ENCODE assay signal across 8 cellular contexts in genomic region chr6:43096451-43097097, GRCh38. TPM values are rescaled to one million over a fixed set of nuclear protein-coding genes. Genes with fewer than 3 reads are reported as not detected.
DNase-seq lines count a peak whose midpoint lies in the region; ATAC-seq and TF ChIP-seq lines count a peak whose summit lies in the region.
"Had no signal": no experiment of that assay in that cellular context is flagged by ENCODE, and none has a peak within 500 bp of the region (broad histone marks: within the 10 kb centered on the region; RNA-seq: fewer than 3 reads in every experiment).

No MANE protein-coding gene starts in this region.

- TF ChIP-seq EP300 in upper lobe of left lung (IDR thresholded peaks at IDR 0.05), result no peak

- H3K9me3 ChIP-seq in HCT116 (ENCODE audit: control insufficient read depth in 1 of 2, insufficient read depth in 1 of 2, low read depth in 1 of 2, low read length in 2 of 2) (no peaks in the 10 kb centered on the region), upper lobe of left lung (no peaks in the 10 kb centered on the region)

- CTCF ChIA-PET in HCT116 (lab: Charles Lee), result interaction anchor here (1.6 kb wide), 1 partner anchor 47 kb away, joined by 3 read pairs; no protein-coding TSS in a partner anchor

- RAD21 ChIA-PET in HCT116 (lab: Charles Lee; ENCODE audit: low non-redundant PET in 1 of 2, low total read pairs in 2 of 2, uncharacterized antibody in 2 of 2, unreplicated experiment in 2 of 2), result interaction anchor here in 1 of 2 experiments (1.0 kb wide), 1 partner anchor 47 kb away, joined by 3 read pairs; no protein-coding TSS in a partner anchor

- H3K4me3 Mint-ChIP-seq in activated T-cell treated with anti-CD3 and anti-CD28 coated beads, Interleukin-2, amount 50 U/mL, for 24 hours, result no peak overlapping the region

- intact Hi-C loops in HCT116 (cut with micrococcal nuclease), result no loop called here

- H3K4me2 ChIP-seq in HCT116 (ENCODE audit: low read length), result peak overlapping the region; percentile 68

- H3K36me3 ChIP-seq in HCT116 (ENCODE audit: control insufficient read depth in 1 of 2, insufficient read depth in 2 of 2, low read length in 2 of 2) (no peaks in the 10 kb centered on the region), upper lobe of left lung (no peaks in the 10 kb centered on the region)

- H3K79me2 ChIP-seq in HCT116 (ENCODE audit: insufficient read depth, low read length), result peaks cover 60% of the 10 kb centered on the region

- no peaks in the 10 kb centered on the region for H3K9me2 ChIP-seq in HCT116 (ENCODE audit: insufficient read depth)

- peaks cover 10% of the 10 kb centered on the region for H3K4me1 Mint-ChIP-seq in activated T-cell treated with anti-CD3 and anti-CD28 coated beads, Interleukin-2, amount 50 U/mL, for 24 hours (ENCODE audit: low read depth)

- TF ChIP-seq POLR2A in HCT116 (IDR thresholded peaks at IDR 0.05; ENCODE audit: borderline replicate concordance, extremely low read depth, insufficient read depth, insufficient read length) (no peak), upper lobe of left lung (IDR thresholded peaks at IDR 0.05) (peak in 2 of 4 donors; percentile 34 to 59)

- no peaks in the 10 kb centered on the region for H3K9me3 Mint-ChIP-seq in activated T-cell treated with anti-CD3 and anti-CD28 coated beads, Interleukin-2, amount 50 U/mL, for 24 hours
- H3K9me3 Mint-ChIP-seq: naive B cell had no signal

- H3K4me1 ChIP-seq in HCT116 (ENCODE audit: control insufficient read depth in 1 of 2, insufficient read depth in 2 of 2, low read length in 2 of 2), result peaks cover 28 to 64% of the 10 kb centered on the region in 2 experiments
- peaks cover 14 to 47% (median 40%) of the 10 kb centered on the region in 4 donors for H3K4me1 ChIP-seq in upper lobe of left lung

- peak; percentile 70 for ATAC-seq in HCT116
- peak; percentile 49 to 91 for ATAC-seq in upper lobe of left lung (ENCODE audit: low FRiP score in 2 of 2)

- whole genome bisulfite sequencing in upper lobe of left lung, 2 donors, result 50 to 62% methylated on average over 4 to 8 of the region's 8 CpGs

- H3K27ac ChIP-seq in HCT116 (ENCODE audit: low read depth, low read length) (peak overlapping the region; percentile 89), upper lobe of left lung (peak overlapping the region; percentile 67 to 86 (median 78))

- DNase-seq in HCT116 (ENCODE audit: low read depth, low spot score) (no peak), amniotic epithelial cell (ENCODE audit: low read depth) (peak; percentile 94), iPS-NIHi11 (ENCODE audit: low spot score) (peak; percentile 62), upper lobe of left lung (peak; percentile 70 to 77), NCI-H2171 (lab: John Stamatoyannopoulos, UW) (no peak)
- DNase-seq in activated CD4-positive, alpha-beta T cell treated with anti-CD3 and anti-CD28 coated beads, Interleukin-2, amount 50 U/mL, for 48 hours, result no peak
- no peak for DNase-seq in activated T-cell treated with anti-CD3 and anti-CD28 coated beads, Interleukin-2, amount 50 U/mL, for 24 hours
- DNase-seq: naive B cell had no signal

- no peaks in the 10 kb centered on the region for H3K36me3 Mint-ChIP-seq in activated T-cell treated with anti-CD3 and anti-CD28 coated beads, Interleukin-2, amount 50 U/mL, for 24 hours (ENCODE audit: low read depth)
- H3K36me3 Mint-ChIP-seq: naive B cell had no signal

- no peak for TF ChIP-seq RAD21 in HCT116 (IDR thresholded peaks at IDR 0.05; ENCODE audit: low read depth)

- H3K27me3 ChIP-seq in HCT116 (ENCODE audit: insufficient read depth, low read length) (no peaks in the 10 kb centered on the region), upper lobe of left lung (no peaks in the 10 kb centered on the region)

- H3K4me3 ChIP-seq in HCT116 (replicated peaks in 1 of 2; ENCODE audit: low read depth in 1 of 2, low read length in 2 of 2) (peak overlapping the region in 1 of 2 experiments; percentile 17; a peak in 1 of 4 replicates), upper lobe of left lung (peak overlapping the region in 3 of 4 donors; percentile 0 to 32 (median 25))

- H4K20me1 ChIP-seq in HCT116 (ENCODE audit: insufficient read depth), result no peaks in the 10 kb centered on the region; the same call in 1 of the 2 replicates

- POLR2A ChIA-PET in HCT116 (lab: Charles Lee), result interaction anchor here (1.0 kb wide), 1 partner anchor 167 kb away, joined by 3 read pairs; no protein-coding TSS in a partner anchor

- no peak for TF ChIP-seq CTCF in HCT116 (IDR thresholded peaks at IDR 0.05 in 2 of 3, conservative IDR thresholded peaks at IDR 0.05 in 1 of 3; ENCODE audit: borderline replicate concordance in 1 of 3, insufficient read depth in 1 of 3, low read depth in 2 of 3, low read length in 2 of 3)
- no peak for TF ChIP-seq CTCF in upper lobe of left lung (IDR thresholded peaks at IDR 0.05)

- H3K9ac ChIP-seq in HCT116 (ENCODE audit: low read length), result peak overlapping the region; percentile 37

- BruUV-seq in HCT116 (replicated peaks; lab: Mats Ljungman, UMichigan), result no TSS peak

- no peak overlapping the region for H3K27ac Mint-ChIP-seq in activated T-cell treated with anti-CD3 and anti-CD28 coated beads, Interleukin-2, amount 50 U/mL, for 24 hours
- H3K27ac Mint-ChIP-seq: naive B cell had no signal

- no peaks in the 10 kb centered on the region for H3K27me3 Mint-ChIP-seq in activated T-cell treated with anti-CD3 and anti-CD28 coated beads, Interleukin-2, amount 50 U/mL, for 24 hours
- H3K27me3 Mint-ChIP-seq: naive B cell had no signal

- no peak overlapping the region for H2AFZ ChIP-seq in HCT116 (ENCODE audit: low read depth, low read length, poor library complexity, severe bottlenecking)

TF ChIP-seq in HCT116, 20 proteins besides CTCF, POLR2A, EP300 and RAD21:
- no peak for TF ChIP-seq SP1 (IDR thresholded peaks at IDR 0.05; ENCODE audit: low read depth)
- peak; percentile 4; the same call in 1 of the 2 replicates for TF ChIP-seq FOSL1 (IDR thresholded peaks at IDR 0.05; ENCODE audit: low read depth)
- TF ChIP-seq JUND (IDR thresholded peaks at IDR 0.05), result 0 out of 2 replicates have a peak, but pooled peaks have one; percentile 43

RNA-seq across cellular contexts. Expression of gene PTK7, which starts 20.5 kb away (rescaled TPM):
- total RNA-seq in HCT116 (2021; ENCODE audit: unreplicated experiment), result 105 TPM
- polyA plus RNA-seq in HCT116 (2012), result 101 and 106 TPM in 2 replicates
- total RNA-seq in upper lobe of left lung, result 100 to 1,000 TPM in 2 of 6 donors, 10 to 100 TPM in 4; 68.6 to 180 (median 89.4) TPM

RNA-seq across cellular contexts. Expression of gene KLC4, which starts 37.1 kb away (rescaled TPM):
- total RNA-seq in HCT116 (2021; ENCODE audit: unreplicated experiment), result 16.2 TPM
- 14.5 and 17.7 TPM in 2 replicates for polyA plus RNA-seq in HCT116 (2012)
- total RNA-seq in upper lobe of left lung, result 100 to 1,000 TPM in 1 of 6 donors, 10 to 100 TPM in 5; 31.2 to 155 (median 37.7) TPM

RNA-seq across cellular contexts. Expression of gene MRPL2, which starts 37.3 kb away (rescaled TPM):
- 123 TPM for total RNA-seq in HCT116 (2021; ENCODE audit: unreplicated experiment)
- 119 and 136 TPM in 2 replicates for polyA plus RNA-seq in HCT116 (2012)
- 10 to 100 TPM; 17.2 to 58.2 (median 30.7) TPM for total RNA-seq in upper lobe of left lung

RNA-seq across cellular contexts. Expression of gene CUL7, which starts 42.9 kb away (rescaled TPM):
- 34.1 TPM for total RNA-seq in HCT116 (2021; ENCODE audit: unreplicated experiment)
- 26.9 and 33.6 TPM in 2 replicates for polyA plus RNA-seq in HCT116 (2012)
- total RNA-seq in upper lobe of left lung, result 10 to 100 TPM; 16.0 to 35.6 (median 20.4) TPM

Comparison
In these comparisons a context has a peak if more than half of its experiments do, and no peak if none do; other contexts are left out.
1. DNase-seq: peak in amniotic epithelial cell (single experiment), iPS-NIHi11 (single experiment) and upper lobe of left lung (2 of 2); none in HCT116 (single experiment), NCI-H2171 (single experiment), activated CD4-positive, alpha-beta T cell treated with anti-CD3 and anti-CD28 coated beads, Interleukin-2, amount 50 U/mL, for 48 hours (0 of 2) and activated T-cell treated with anti-CD3 and anti-CD28 coated beads, Interleukin-2, amount 50 U/mL, for 24 hours (single experiment).